In genomic region chr5:10886497-10886896, GRCh38 we compare ENCODE assay signal across 8 cellular contexts.
"Had no signal": no experiment of that assay in that cellular context is flagged by ENCODE, and none has a peak within 500 bp of the region (broad histone marks: within the 10 kb centered on the region; RNA-seq: fewer than 3 reads in every experiment).

No MANE protein-coding gene starts in this region.

- FAIRE-seq: G401.6, GM12878, GM12891, GM12892, GM18507, GM19239 had no signal

- H3K4me3 ChIP-seq: GM12878 had no signal

- DNase-seq: GDM1, GF-D8 had no signal

- ATAC-seq: GM12878 had no signal
